8 cellular contexts compared by ENCODE assay signal in genomic region chr22:50306753-50307749, GRCh38. TPM values are rescaled to one million over a fixed set of nuclear protein-coding genes. Genes with fewer than 3 reads are reported as not detected.
DNase-seq lines count a peak whose midpoint lies in the region; ATAC-seq, FAIRE-seq and TF ChIP-seq lines count a peak whose summit lies in the region.

Gene PLXNB2, minus strand, starts transcription at chr22:50307646. Its CDS starts 17,062 bp downstream, at chr22:50290584.

- H3K4me3 ChIP-seq in pancreas = peak within 1 kb of the TSS; percentile 84 to 93 (median 88)

- H3K36me3 ChIP-seq in pancreas = no peaks in the 10 kb centered on the region

- no peak for FAIRE-seq in pancreas (lab: Jason Lieb, UNC)

- intact Hi-C loops in left cardiac atrium (cut with DNase I) = no loop called here
- intact Hi-C loops in pancreas (cut with DNase I) = no loop called here

- no peaks in the 10 kb centered on the region for H3K9me3 ChIP-seq in pancreas

- WGBS in pancreas, 2 donors = 0 to 1% methylated on average over 64 to 103 of the region's 105 CpGs

- peaks cover 9 to 35% (median 10%) of the 10 kb centered on the region in 3 donors for H3K4me1 ChIP-seq in pancreas

- ATAC-seq in left cardiac atrium = peak; percentile 45 to 68
- peak; percentile 55 to 76 (median 64) for ATAC-seq in pancreas

- TF ChIP-seq CTCF in pancreas (IDR thresholded peaks at IDR 0.05) = no peak

- DNase-seq in NCI-H2107 (lab: John Stamatoyannopoulos, UW) (peak; percentile 18), NCI-H2107 treated with DMSO at 0.1 percent for 48 hours (lab: John Stamatoyannopoulos, UW; ENCODE audit: unreplicated experiment) (no peak), HuH-7 (ENCODE audit: low spot score) (peak; percentile 92), OCI-M1 (lab: John Stamatoyannopoulos, UW) (peak; percentile 74), anterior cingulate cortex (lab: John Stamatoyannopoulos, UW) (peak in 52 of 58 donors; percentile 26 to 87 (median 70)), left cardiac atrium (peak; percentile 87), pancreas (peak; percentile 80 to 94 (median 88)), NK-92 (lab: John Stamatoyannopoulos, UW; ENCODE audit: unreplicated experiment) (no peak)

- H3K27ac ChIP-seq in pancreas = peak within 1 kb of the TSS; percentile 78 to 88 (median 82)

- H3K27me3 ChIP-seq in pancreas = no peaks in the 10 kb centered on the region

RNA-seq across cellular contexts. Expression of gene PLXNB2, which starts in this region (rescaled TPM):
- total RNA-seq in left cardiac atrium = 10 to 100 TPM; 76.2 to 91.5 TPM
- 100 to 1,000 TPM in 5 of 6 donors, 10 to 100 TPM in 1; 89.3 to 168 (median 113) TPM for total RNA-seq in pancreas
- polyA plus RNA-seq in pancreas = 100 to 1,000 TPM; 191 to 216 TPM

Comparison
In these comparisons a context has a peak if more than half of its experiments do, and no peak if none do; other contexts are left out.
1. DNase-seq: peak in NCI-H2107 (single experiment), HuH-7 (single experiment), OCI-M1 (single experiment), anterior cingulate cortex (52 of 58), left cardiac atrium (single experiment) and pancreas (6 of 6); none in NCI-H2107 treated with DMSO at 0.1 percent for 48 hours (single experiment) and NK-92 (single experiment).